In the genomic region with DNA sequence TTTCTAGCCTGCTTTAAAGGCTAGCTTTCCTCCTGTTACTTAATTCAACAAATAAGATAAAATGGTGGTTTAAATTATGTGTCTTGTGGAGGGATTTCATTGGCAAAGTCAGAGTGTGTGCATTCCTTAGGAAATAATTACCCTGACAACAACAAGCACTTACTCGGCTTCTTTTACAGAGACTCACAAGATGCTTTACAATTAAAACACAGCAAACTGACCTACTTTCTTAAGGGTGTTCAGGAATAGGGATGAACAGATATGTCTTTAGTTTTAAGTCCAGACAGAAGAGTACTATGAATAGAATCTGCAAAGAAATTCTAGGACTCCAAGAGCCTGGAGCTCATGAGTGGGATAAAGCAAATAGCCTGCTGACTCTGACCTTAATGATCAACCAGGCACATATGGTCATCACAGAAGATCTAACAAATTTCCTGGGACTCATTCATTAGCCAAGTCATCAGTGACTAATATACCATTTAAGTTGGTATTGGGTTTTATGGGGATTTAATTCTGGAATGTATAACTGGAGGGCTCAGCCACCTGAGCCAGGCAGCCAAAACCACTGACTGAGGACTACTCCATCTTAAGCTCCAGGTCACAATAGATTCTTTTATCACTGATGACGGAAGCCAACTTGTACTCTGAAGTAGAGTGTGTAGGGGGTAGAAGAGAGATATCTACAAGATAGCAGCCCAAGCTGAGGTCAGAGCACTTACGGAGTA, we compare ENCODE assay signal across 19 cellular contexts.
"Had no signal": no experiment of that assay in that cellular context is flagged by ENCODE, and none has a peak within 500 bp of the region (broad histone marks: within the 10 kb centered on the region; RNA-seq: fewer than 3 reads in every experiment).

No MANE protein-coding gene starts in this region.

- DNase-seq: activated CD4-positive, alpha-beta T cell treated with anti-CD3 and anti-CD28 coated beads for 48 hours; activated CD4-positive, CD25-positive, alpha-beta regulatory T cell; activated CD8-positive, alpha-beta T cell treated with anti-CD3 and anti-CD28 coated beads for 36 hours; activated naive CD4-positive, alpha-beta T cell; activated naive CD8-positive, alpha-beta T cell treated with anti-CD3 and anti-CD28 coated beads for 36 hours; activated T-cell treated with anti-CD3 and anti-CD28 coated beads, Interleukin-2, amount 50 U/mL, for 1 hour; amniotic stem cell; erythroblast; head of caudate nucleus; kidney; naive thymus-derived CD8-positive, alpha-beta T cell; ovary; stimulated activated CD8-positive, alpha-beta memory T cell treated with anti-CD3 and anti-CD28 coated beads, Interleukin-4, amount 100 ng/mL, for 48 hours; stimulated activated naive CD4-positive, alpha-beta T cell; thyroid gland had no signal

- H3K36me3 Mint-ChIP-seq: activated naive CD8-positive, alpha-beta T cell treated with anti-CD3 and anti-CD28 coated beads for 36 hours; brain; naive thymus-derived CD8-positive, alpha-beta T cell had no signal

- H3K27ac Mint-ChIP-seq: activated CD8-positive, alpha-beta T cell treated with anti-CD3 and anti-CD28 coated beads for 36 hours; activated naive CD8-positive, alpha-beta T cell treated with anti-CD3 and anti-CD28 coated beads for 36 hours; activated T-helper 17 cell treated with anti-CD3 and anti-CD28 coated beads, Interleukin-2, amount 50 U/mL, for 72 hours; brain; naive thymus-derived CD8-positive, alpha-beta T cell; T-helper 2 cell treated with Interferon-gamma antibody and Interleukin-4, amounts not matched to agents 5 μg/mL and 100 μg/mL, for 36 hours had no signal

- H3K4me1 Mint-ChIP-seq: activated naive CD8-positive, alpha-beta T cell treated with anti-CD3 and anti-CD28 coated beads for 36 hours; activated T-helper 17 cell treated with anti-CD3 and anti-CD28 coated beads, Interleukin-2, amount 50 U/mL, for 72 hours; brain; naive thymus-derived CD8-positive, alpha-beta T cell had no signal

- H3K4me3 Mint-ChIP-seq: activated CD8-positive, alpha-beta T cell treated with anti-CD3 and anti-CD28 coated beads for 36 hours; activated naive CD8-positive, alpha-beta T cell treated with anti-CD3 and anti-CD28 coated beads for 36 hours; activated T-helper 17 cell treated with anti-CD3 and anti-CD28 coated beads, Interleukin-2, amount 50 U/mL, for 72 hours; brain; naive thymus-derived CD8-positive, alpha-beta T cell; T-helper 2 cell treated with Interferon-gamma antibody and Interleukin-4, amounts not matched to agents 5 μg/mL and 100 μg/mL, for 36 hours had no signal

- ATAC-seq: activated CD8-positive, alpha-beta T cell treated with anti-CD3 and anti-CD28 coated beads for 36 hours; activated T-helper 17 cell treated with anti-CD3 and anti-CD28 coated beads, Interleukin-2, amount 50 U/mL, for 72 hours; naive thymus-derived CD8-positive, alpha-beta T cell had no signal

- H3K27me3 Mint-ChIP-seq: activated CD8-positive, alpha-beta T cell treated with anti-CD3 and anti-CD28 coated beads for 36 hours; activated naive CD8-positive, alpha-beta T cell treated with anti-CD3 and anti-CD28 coated beads for 36 hours; activated T-helper 17 cell treated with anti-CD3 and anti-CD28 coated beads, Interleukin-2, amount 50 U/mL, for 72 hours; brain; naive thymus-derived CD8-positive, alpha-beta T cell had no signal

- H3K4me3 ChIP-seq: coronary artery, ovary, thyroid gland had no signal

- H3K9me3 Mint-ChIP-seq: activated CD8-positive, alpha-beta T cell treated with anti-CD3 and anti-CD28 coated beads for 36 hours; activated naive CD8-positive, alpha-beta T cell treated with anti-CD3 and anti-CD28 coated beads for 36 hours; brain; T-helper 2 cell treated with Interferon-gamma antibody and Interleukin-4, amounts not matched to agents 5 μg/mL and 100 μg/mL, for 36 hours had no signal
